Comparison of ENCODE assay signal across 25 cellular contexts in the genomic region with DNA sequence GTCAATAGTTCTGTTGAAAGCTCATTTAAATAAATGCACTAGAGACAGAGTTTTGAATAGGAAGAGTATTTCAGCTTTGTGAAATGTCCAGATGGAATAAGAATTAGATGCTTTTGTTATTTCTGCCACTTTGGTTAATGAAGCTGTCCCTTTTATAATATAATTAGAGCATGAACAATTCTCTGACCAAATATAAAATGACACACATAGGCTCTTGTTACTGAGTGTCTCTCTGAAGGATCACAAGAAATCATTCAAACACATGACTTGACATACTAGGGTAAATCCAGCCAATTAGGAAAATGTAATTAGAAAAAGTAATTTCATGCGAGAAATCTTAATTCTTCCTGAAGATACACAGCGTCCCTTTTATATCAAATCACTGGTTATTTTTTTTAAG.
"Had no signal": no experiment of that assay in that cellular context is flagged by ENCODE, and none has a peak within 500 bp of the region (broad histone marks: within the 10 kb centered on the region; RNA-seq: fewer than 3 reads in every experiment).

No MANE protein-coding gene starts in this region.

- H3K36me3 ChIP-seq: neutrophil, pancreas, prostate gland, right lobe of liver, sigmoid colon, stomach, thoracic aorta, thyroid gland, tibial nerve, upper lobe of left lung, vagina had no signal

- H3K4me3 ChIP-seq: pancreas, prostate gland, right lobe of liver, sigmoid colon, stomach, thoracic aorta, thyroid gland, tibial nerve, upper lobe of left lung, vagina had no signal

- H3K9me3 Mint-ChIP-seq: stimulated activated effector memory CD8-positive, alpha-beta T cell treated with anti-CD3 and anti-CD28 coated beads, Interleukin-12 subunit alpha, Interleukin-12 subunit beta, amount 100 ng/mL, for 72 hours; stimulated activated naive B cell treated with anti-CD40 and anti-IgM and Interleukin-4, amounts not matched to agents 10 μg/mL and 1 μg/mL and 100 μg/mL, for 72 hours; stimulated activated naive CD8-positive, alpha-beta T cell treated with anti-CD3 and anti-CD28 coated beads, Interleukin-15, Interleukin-2, amounts not matched to agents 100 ng/mL and 50 ng/mL, for 24 hours had no signal

- H3K4me1 ChIP-seq: pancreas, prostate gland, right lobe of liver, sigmoid colon, stomach, thyroid gland, tibial nerve, upper lobe of left lung, vagina had no signal

- DNase-seq: natural killer cell; nucleus accumbens; pancreas; right cardiac atrium; right lobe of liver; sigmoid colon; small intestine; stimulated activated CD4-positive, alpha-beta T cell treated with anti-CD3 and anti-CD28 coated beads, Interleukin-15, amount 100 ng/mL, for 24 hours; stimulated activated CD4-positive, alpha-beta T cell treated with anti-CD3 and anti-CD28 coated beads, Interleukin-2, amount 100 ng/mL, for 24 hours; stimulated activated CD4-positive, alpha-beta T cell treated with anti-CD3 and anti-CD28 coated beads, Interleukin-2, amount 100 ng/mL, for 48 hours; stimulated activated CD4-positive, alpha-beta T cell treated with anti-CD3 and anti-CD28 coated beads, Interleukin-4, amount 100 ng/mL, for 24 hours; stimulated activated naive B cell treated with anti-CD40 and anti-IgM and Interleukin-4, amounts not matched to agents 10 μg/mL and 1 μg/mL and 100 μg/mL, for 72 hours; stimulated activated naive CD4-positive, alpha-beta T cell treated with Interleukin-2 at 50 U/mL for 16 hours; stomach; thyroid gland; trophoblast cell; upper lobe of left lung had no signal

- H3K9me3 ChIP-seq: neutrophil, pancreas, prostate gland, thoracic aorta, thyroid gland, vagina had no signal

- H3K36me3 Mint-ChIP-seq: natural killer cell; stimulated activated effector memory CD8-positive, alpha-beta T cell treated with anti-CD3 and anti-CD28 coated beads, Interleukin-12 subunit alpha, Interleukin-12 subunit beta, amount 100 ng/mL, for 72 hours; stimulated activated naive B cell treated with anti-CD40 and anti-IgM and Interleukin-4, amounts not matched to agents 10 μg/mL and 1 μg/mL and 100 μg/mL, for 72 hours had no signal

- H3K4me1 Mint-ChIP-seq: natural killer cell; nephron; stimulated activated effector memory CD8-positive, alpha-beta T cell treated with anti-CD3 and anti-CD28 coated beads, Interleukin-12 subunit alpha, Interleukin-12 subunit beta, amount 100 ng/mL, for 72 hours had no signal

- H3K27ac ChIP-seq: neutrophil, pancreas, prostate gland, right lobe of liver, sigmoid colon, stomach, thoracic aorta, thyroid gland, tibial nerve, upper lobe of left lung, vagina had no signal

- H3K4me3 Mint-ChIP-seq: natural killer cell; nephron; stimulated activated effector memory CD8-positive, alpha-beta T cell treated with anti-CD3 and anti-CD28 coated beads, Interleukin-12 subunit alpha, Interleukin-12 subunit beta, amount 100 ng/mL, for 72 hours; stimulated activated naive B cell treated with anti-CD40 and anti-IgM and Interleukin-4, amounts not matched to agents 10 μg/mL and 1 μg/mL and 100 μg/mL, for 72 hours; stimulated activated naive CD8-positive, alpha-beta T cell treated with anti-CD3 and anti-CD28 coated beads, Interleukin-15, Interleukin-2, amounts not matched to agents 100 ng/mL and 50 ng/mL, for 24 hours had no signal

- ATAC-seq: natural killer cell; pancreas; right cardiac atrium; right lobe of liver; stimulated activated effector memory CD8-positive, alpha-beta T cell treated with anti-CD3 and anti-CD28 coated beads, Interleukin-12 subunit alpha, Interleukin-12 subunit beta, amount 100 ng/mL, for 72 hours; stimulated activated naive B cell treated with anti-CD40 and anti-IgM and Interleukin-4, amounts not matched to agents 10 μg/mL and 1 μg/mL and 100 μg/mL, for 72 hours had no signal

- H3K27ac Mint-ChIP-seq: natural killer cell; nephron; stimulated activated effector memory CD8-positive, alpha-beta T cell treated with anti-CD3 and anti-CD28 coated beads, Interleukin-12 subunit alpha, Interleukin-12 subunit beta, amount 100 ng/mL, for 72 hours; stimulated activated naive B cell treated with anti-CD40 and anti-IgM and Interleukin-4, amounts not matched to agents 10 μg/mL and 1 μg/mL and 100 μg/mL, for 72 hours; stimulated activated naive CD8-positive, alpha-beta T cell treated with anti-CD3 and anti-CD28 coated beads, Interleukin-15, Interleukin-2, amounts not matched to agents 100 ng/mL and 50 ng/mL, for 24 hours had no signal

- H3K27me3 ChIP-seq: neutrophil, pancreas, right lobe of liver, sigmoid colon, stomach, thyroid gland, tibial nerve, upper lobe of left lung, vagina had no signal
